In genomic region chr15:42547926-42548257, GRCh38 we compare ENCODE assay signal across 2 cellular contexts.
TF ChIP-seq lines count a peak whose summit lies in the region.

No MANE protein-coding gene starts in this region.

TF ChIP-seq in A549, 52 proteins besides CTCF, POLR2A, EP300 and RAD21 (continued from another document):
- TF ChIP-seq PBX3 (IDR thresholded peaks at IDR 0.05) (no peak), ZSCAN20 (CRISPR knock-in tag; IDR thresholded peaks at IDR 0.05) (no peak), RCOR1 (IDR thresholded peaks at IDR 0.05; ENCODE audit: low read depth, low read length) (no peak), BHLHE40 (IDR thresholded peaks at IDR 0.05; ENCODE audit: low read depth, low read length) (no peak), ZC3H11A (IDR thresholded peaks at IDR 0.05) (no peak), FOXS1 (CRISPR knock-in tag; IDR thresholded peaks at IDR 0.05) (no peak), GATA3 (IDR thresholded peaks at IDR 0.05; ENCODE audit: borderline replicate concordance) (no peak), ZNF302 (CRISPR knock-in tag; IDR thresholded peaks at IDR 0.05) (no peak), ESRRA (IDR thresholded peaks at IDR 0.05; ENCODE audit: borderline replicate concordance, low read length) (no peak), JUNB (IDR thresholded peaks at IDR 0.05) (no peak), FOSL2 (IDR thresholded peaks at IDR 0.05) (no peak), FOSL2 (CRISPR knock-in tag; IDR thresholded peaks at IDR 0.05) (no peak), SMC3 (IDR thresholded peaks at IDR 0.05) (no peak), USF2 (IDR thresholded peaks at IDR 0.05) (no peak)

TF ChIP-seq in neural cell, 6 proteins besides CTCF, POLR2A, EP300 and RAD21:
- TF ChIP-seq REST (IDR thresholded peaks at IDR 0.05; ENCODE audit: borderline replicate concordance): peak; percentile 4
- TF ChIP-seq POLR2AphosphoS5 (IDR thresholded peaks at IDR 0.05): no peak
- no peak for TF ChIP-seq EZH2 (IDR thresholded peaks at IDR 0.05; ENCODE audit: borderline replicate concordance, insufficient read depth, low read length, poor library complexity, severe bottlenecking)
- no peak for TF ChIP-seq MXI1 (conservative IDR thresholded peaks at IDR 0.05; ENCODE audit: poor library complexity, severe bottlenecking)
